ENCODE assay signal across 8 cellular contexts in the genomic region with DNA sequence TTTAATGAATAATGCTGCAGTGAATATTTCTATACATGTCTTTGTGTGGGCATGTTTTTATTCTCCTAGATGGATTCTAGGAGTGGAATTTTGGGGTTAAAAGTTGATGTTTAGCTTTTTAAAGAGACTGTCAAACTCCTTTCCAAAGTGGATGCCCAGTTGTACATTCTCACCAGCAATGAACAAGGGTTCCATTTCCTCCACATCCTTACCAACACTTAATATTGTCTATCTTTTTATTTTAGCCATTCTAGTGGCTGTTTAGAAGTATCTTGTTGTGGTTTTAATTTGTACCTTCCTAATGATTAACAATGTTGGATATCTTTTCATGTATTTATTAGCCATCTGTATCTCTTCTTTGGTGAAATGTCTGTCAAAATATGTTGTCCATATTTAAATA.
"Had no signal": no experiment of that assay in that cellular context is flagged by ENCODE, and none has a peak within 500 bp of the region (broad histone marks: within the 10 kb centered on the region; RNA-seq: fewer than 3 reads in every experiment).

No MANE protein-coding gene starts in this region.

- H3K9ac ChIP-seq: GM23248 had no signal

- ATAC-seq: HCT116, K562 had no signal

- H3K36me3 ChIP-seq: HAP-1 had no signal

- FAIRE-seq: K562 had no signal

- H3K9me3 ChIP-seq: HAP-1 had no signal

- H3K4me1 ChIP-seq: HAP-1 had no signal

- H3K27ac ChIP-seq: GM23248 had no signal

- H2AFZ ChIP-seq: GM23248 had no signal

- DNase-seq: GM23248, GOT3, H7, IMR-90, KG1 had no signal

- H3K4me3 ChIP-seq: GM23248, HAP-1, K562 had no signal
